In the genomic region with DNA sequence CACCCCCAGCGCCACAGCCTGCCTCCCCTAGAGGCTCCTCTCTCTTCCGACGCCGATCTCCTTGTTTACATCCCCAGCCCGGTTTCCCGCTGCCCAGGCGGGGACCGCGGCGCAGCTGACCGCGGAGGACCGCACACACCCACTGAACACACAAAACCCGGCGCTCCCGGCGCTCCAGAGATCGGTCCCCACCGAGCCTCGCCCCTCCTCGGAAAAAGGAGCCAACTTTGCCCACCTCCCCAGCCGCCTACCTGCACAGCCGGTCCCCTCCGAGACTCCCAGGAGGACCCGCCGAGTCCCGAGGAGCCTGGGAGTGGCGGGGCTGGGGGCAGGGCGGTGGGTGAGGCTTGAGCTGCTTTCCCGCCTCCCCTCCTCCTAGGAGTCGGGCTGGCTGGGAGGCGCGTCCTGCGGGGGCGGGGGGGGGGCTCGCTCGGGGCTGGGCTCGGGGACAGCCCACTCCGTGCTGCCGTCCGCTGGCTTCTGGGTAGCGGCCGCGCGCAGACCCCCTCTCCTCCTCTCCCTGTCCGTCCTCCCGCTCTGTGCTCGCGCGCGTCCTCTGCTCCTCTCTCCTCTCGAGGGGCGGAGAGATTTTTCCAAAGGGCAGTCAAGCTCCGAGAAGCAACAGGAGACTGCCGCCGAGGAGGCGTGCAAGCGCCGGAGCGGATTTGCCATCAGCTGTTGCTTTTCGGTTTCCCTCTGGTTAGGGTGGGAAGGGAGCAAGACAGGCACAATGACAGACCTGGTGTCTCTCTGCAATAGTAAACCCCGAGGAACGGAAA, we compare ENCODE assay signal across 8 cellular contexts. TPM values are rescaled to one million over a fixed set of nuclear protein-coding genes. Genes with fewer than 3 reads are reported as not detected.
DNase-seq lines count a peak whose midpoint lies in the region; ATAC-seq and TF ChIP-seq lines count a peak whose summit lies in the region.

A gene with protein sequence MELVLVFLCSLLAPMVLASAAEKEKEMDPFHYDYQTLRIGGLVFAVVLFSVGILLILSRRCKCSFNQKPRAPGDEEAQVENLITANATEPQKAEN (minus strand): TSS at position 318 of the 779 bp plus-strand sequence. CDS start 33,882 bp downstream, outside the sequence.

- TF ChIP-seq CTCF in breast epithelium (IDR thresholded peaks at IDR 0.05) = no peak

- ATAC-seq in left colon (peak; percentile 46), HG02678 (IDR thresholded peaks at IDR 0.05; ENCODE audit: unreplicated experiment) (no peak)
- no peak for ATAC-seq in stimulated activated memory B cell treated with anti-CD40 and anti-IgM and Interleukin-4, amounts not matched to agents 10 μg/mL and 1 μg/mL and 100 μg/mL, for 72 hours

- peak; percentile 17 for DNase-seq in GM23248
- peak; percentile 60 for DNase-seq in NCI-H446 treated with DMSO at 0.1 percent for 48 hours (lab: John Stamatoyannopoulos, UW)
- no peak for DNase-seq in breast epithelium (ENCODE audit: low spot score in 2 of 2)
- DNase-seq in left colon = peak in 1 of 2 donors; percentile 42
- DNase-seq in middle frontal gyrus (ENCODE audit: extremely low spot score, low spot score) = no peak
- no peak for DNase-seq in HCEC 1CT

- no peaks in the 10 kb centered on the region for H3K4me1 ChIP-seq in GM23248 (ENCODE audit: insufficient read depth)
- H3K4me1 ChIP-seq in breast epithelium = no peaks in the 10 kb centered on the region

- no peaks in the 10 kb centered on the region for H3K36me3 Mint-ChIP-seq in stimulated activated memory B cell treated with anti-CD40 and anti-IgM and Interleukin-4, amounts not matched to agents 10 μg/mL and 1 μg/mL and 100 μg/mL, for 72 hours

- H3K4me3 Mint-ChIP-seq in stimulated activated memory B cell treated with anti-CD40 and anti-IgM and Interleukin-4, amounts not matched to agents 10 μg/mL and 1 μg/mL and 100 μg/mL, for 72 hours = peak within 1 kb of the TSS; percentile 70

- peaks cover 23% of the 10 kb centered on the region for H3K4me1 Mint-ChIP-seq in stimulated activated memory B cell treated with anti-CD40 and anti-IgM and Interleukin-4, amounts not matched to agents 10 μg/mL and 1 μg/mL and 100 μg/mL, for 72 hours

- H3K9ac ChIP-seq in GM23248 = no peak within 1 kb of the TSS

- in situ Hi-C loops in GM23248 (cut with MboI) = no loop called here

- H3F3A ChIP-seq in GM23248 (ENCODE audit: insufficient read depth) = no peaks in the 10 kb centered on the region

- WGBS in GM23248 (ENCODE audit: low coverage in 1 of 2, low lambda C conversion rate in 2 of 2, missing lambda C conversion rate in 2 of 2), 2 experiments = 2 to 3% methylated on average over 27 to 62 of the region's 63 CpGs

- H3K4me3 ChIP-seq in GM23248 = no peak within 1 kb of the TSS
- H3K4me3 ChIP-seq in breast epithelium = peak within 1 kb of the TSS; percentile 45 to 75 (median 65)

- H3K79me2 ChIP-seq in GM23248 (ENCODE audit: insufficient read depth) = no peaks in the 10 kb centered on the region

- no peaks in the 10 kb centered on the region for H3K9me3 Mint-ChIP-seq in stimulated activated memory B cell treated with anti-CD40 and anti-IgM and Interleukin-4, amounts not matched to agents 10 μg/mL and 1 μg/mL and 100 μg/mL, for 72 hours

- no peak within 1 kb of the TSS for H3K4me2 ChIP-seq in GM23248 (ENCODE audit: unreplicated experiment)

- no peak within 1 kb of the TSS for H2AFZ ChIP-seq in GM23248

- H3K27ac Mint-ChIP-seq in stimulated activated memory B cell treated with anti-CD40 and anti-IgM and Interleukin-4, amounts not matched to agents 10 μg/mL and 1 μg/mL and 100 μg/mL, for 72 hours = no peak within 1 kb of the TSS

- no peaks in the 10 kb centered on the region for H3K9me2 ChIP-seq in GM23248 (ENCODE audit: insufficient read depth)

- H3K27me3 Mint-ChIP-seq in stimulated activated memory B cell treated with anti-CD40 and anti-IgM and Interleukin-4, amounts not matched to agents 10 μg/mL and 1 μg/mL and 100 μg/mL, for 72 hours = peaks cover 93% of the 10 kb centered on the region

- H3K27me3 ChIP-seq in GM23248 (replicated peaks; ENCODE audit: insufficient read depth) = peaks cover 61% of the 10 kb centered on the region
- peaks cover 0 to 13% of the 10 kb centered on the region in 2 donors for H3K27me3 ChIP-seq in breast epithelium

- no peaks in the 10 kb centered on the region for H3K36me3 ChIP-seq in GM23248 (ENCODE audit: low read depth)
- H3K36me3 ChIP-seq in breast epithelium = no peaks in the 10 kb centered on the region

- TF ChIP-seq POLR2A in breast epithelium (IDR thresholded peaks at IDR 0.05) = no peak

- no peaks in the 10 kb centered on the region for H4K20me1 ChIP-seq in GM23248 (ENCODE audit: insufficient read depth)

- no peak within 1 kb of the TSS for H3K27ac ChIP-seq in GM23248
- peak within 1 kb of the TSS; percentile 65 to 73 for H3K27ac ChIP-seq in breast epithelium

- H3K9me3 ChIP-seq in GM23248 (ENCODE audit: low read depth) (no peaks in the 10 kb centered on the region), breast epithelium (no peaks in the 10 kb centered on the region)

- intact Hi-C loops in breast epithelium (cut with DNase I; ENCODE audit: low total_unique reads) = no loop called here
- intact Hi-C loops in left colon (cut with DNase I, micrococcal nuclease) = no loop called here

RNA-seq across cellular contexts. Expression of the gene that starts here (rescaled TPM):
- not detected in 2 replicates for total RNA-seq in GM23248 (2014; rRNA removed; shearing (Covaris generic))
- 0.20 TPM in 1 of 2 replicates, not detected in the other for polyA plus RNA-seq in GM23248 (2016; fragmentation: Nextera tagmentation; extraction: Ambion mirVana)
- total RNA-seq in breast epithelium = 10 to 100 TPM; 16.0 to 25.0 (median 20.3) TPM
- 10 to 100 TPM in 1 of 2 donors, 1 to 10 TPM in 1; 4.4 to 37.2 TPM for total RNA-seq in left colon

Comparison
In these comparisons a context has a peak if more than half of its experiments do, and no peak if none do; other contexts are left out.
1. Peak in DNase-seq in GM23248; RNA of the gene not detected or under 1 TPM.